In genomic region chr11:120064341-120064740, GRCh38 we compare ENCODE assay signal across 24 cellular contexts.
"Had no signal": no experiment of that assay in that cellular context is flagged by ENCODE, and none has a peak within 500 bp of the region (broad histone marks: within the 10 kb centered on the region; RNA-seq: fewer than 3 reads in every experiment).

No MANE protein-coding gene starts in this region.

- H3K27ac ChIP-seq: foreskin keratinocyte, left lung, lower lobe of right lung, skin epidermis, thoracic aorta, upper lobe of left lung, VCaP had no signal

- H3K36me3 Mint-ChIP-seq: activated naive CD8-positive, alpha-beta T cell; natural killer cell treated with Interleukin-12 subunit alpha and Interleukin-12 subunit beta and Interleukin-15 and Interleukin-18, amount 100 ng/mL, for 72 hours had no signal

- ATAC-seq: activated T-cell treated with anti-CD3 and anti-CD28 coated beads, Interleukin-2, amount 50 U/mL, for 72 hours; foreskin keratinocyte; left lung; lower lobe of right lung; mucosa of descending colon; natural killer cell treated with Interleukin-12 subunit alpha and Interleukin-12 subunit beta and Interleukin-15 and Interleukin-18, amount 100 ng/mL, for 72 hours; sciatic nerve; stimulated activated naive CD8-positive, alpha-beta T cell treated with anti-CD3 and anti-CD28 coated beads, Interleukin-15, Interleukin-2, amounts not matched to agents 100 U/mL and 50 U/mL, for 24 hours had no signal

- H3K4me1 ChIP-seq: left lung, lower lobe of right lung had no signal

- H3K27ac Mint-ChIP-seq: activated CD4-positive, alpha-beta memory T cell treated with anti-CD3 and anti-CD28 coated beads, Interleukin-2, amount 10 ng/mL, durations not matched to agents 7 days and 5 days; activated CD4-positive, alpha-beta T cell treated with anti-CD3 and anti-CD28 coated beads, Interleukin-2, amount 10 ng/mL, durations not matched to agents 7 days and 5 days; activated naive CD8-positive, alpha-beta T cell; activated T-cell treated with anti-CD3 and anti-CD28 coated beads, Interleukin-2, amount 50 U/mL, for 72 hours; endodermal cell; natural killer cell treated with Interleukin-12 subunit alpha and Interleukin-12 subunit beta and Interleukin-15 and Interleukin-18, amount 100 ng/mL, for 72 hours had no signal

- H3K4me1 Mint-ChIP-seq: activated CD4-positive, alpha-beta memory T cell treated with anti-CD3 and anti-CD28 coated beads, Interleukin-2, amount 10 ng/mL, durations not matched to agents 7 days and 5 days; activated CD4-positive, alpha-beta T cell treated with anti-CD3 and anti-CD28 coated beads, Interleukin-2, amount 10 ng/mL, durations not matched to agents 7 days and 5 days had no signal

- H3K36me3 ChIP-seq: left lung, lower lobe of right lung, thoracic aorta, upper lobe of left lung had no signal

- H3K4me3 ChIP-seq: dorsolateral prefrontal cortex, left lung, lower lobe of right lung, mucosa of descending colon, skin epidermis, thoracic aorta, upper lobe of left lung had no signal

- H3K9me3 Mint-ChIP-seq: activated CD4-positive, alpha-beta memory T cell treated with anti-CD3 and anti-CD28 coated beads, Interleukin-2, amount 10 ng/mL, durations not matched to agents 7 days and 5 days; activated CD4-positive, alpha-beta T cell treated with anti-CD3 and anti-CD28 coated beads, Interleukin-2, amount 10 ng/mL, durations not matched to agents 7 days and 5 days; activated T-cell treated with anti-CD3 and anti-CD28 coated beads, Interleukin-2, amount 50 U/mL, for 72 hours; endodermal cell; natural killer cell treated with Interleukin-12 subunit alpha and Interleukin-12 subunit beta and Interleukin-15 and Interleukin-18, amount 100 ng/mL, for 72 hours had no signal

- H3K4me3 Mint-ChIP-seq: activated CD4-positive, alpha-beta memory T cell treated with anti-CD3 and anti-CD28 coated beads, Interleukin-2, amount 10 ng/mL, durations not matched to agents 7 days and 5 days; activated CD4-positive, alpha-beta T cell treated with anti-CD3 and anti-CD28 coated beads, Interleukin-2, amount 10 ng/mL, durations not matched to agents 7 days and 5 days; activated naive CD8-positive, alpha-beta T cell; activated T-cell treated with anti-CD3 and anti-CD28 coated beads, Interleukin-2, amount 50 U/mL, for 72 hours; endodermal cell; natural killer cell treated with Interleukin-12 subunit alpha and Interleukin-12 subunit beta and Interleukin-15 and Interleukin-18, amount 100 ng/mL, for 72 hours had no signal

- FAIRE-seq: colon had no signal

- H3K9me3 ChIP-seq: left lung, lower lobe of right lung, mucosa of descending colon, thoracic aorta, upper lobe of left lung had no signal

- H3K27me3 ChIP-seq: dorsolateral prefrontal cortex, upper lobe of left lung had no signal

- DNase-seq: activated CD4-positive, alpha-beta memory T cell treated with anti-CD3 and anti-CD28 coated beads, Interleukin-2, amount 10 ng/mL, durations not matched to agents 7 days and 5 days; activated CD4-positive, alpha-beta T cell treated with anti-CD3 and anti-CD28 coated beads for 1 hour; activated CD4-positive, alpha-beta T cell treated with anti-CD3 and anti-CD28 coated beads, Interleukin-2, amount 10 ng/mL, durations not matched to agents 7 days and 5 days; activated naive CD4-positive, alpha-beta T cell treated with Interleukin-2 at 50 U/mL for 16 hours; activated T-cell treated with anti-CD3 and anti-CD28 coated beads, Interleukin-2, amount 50 U/mL, for 72 hours; foreskin keratinocyte; left lung; lower lobe of right lung; mesenchymal stem cell; mucosa of descending colon; occipital lobe; stimulated activated CD4-positive, alpha-beta T cell treated with anti-CD3 and anti-CD28 coated beads, Interleukin-12 subunit alpha, Interleukin-12 subunit beta, amount 100 ng/mL, for 4 hours; stimulated activated CD4-positive, alpha-beta T cell treated with anti-CD3 and anti-CD28 coated beads, Interleukin-4, amount 100 ng/mL, for 1 hour; stimulated activated naive CD8-positive, alpha-beta T cell treated with anti-CD3 and anti-CD28 coated beads, Interleukin-15, Interleukin-2, amounts not matched to agents 100 U/mL and 50 U/mL, for 24 hours; upper lobe of left lung had no signal
